ENCODE assay signal across 27 cellular contexts in the genomic region with DNA sequence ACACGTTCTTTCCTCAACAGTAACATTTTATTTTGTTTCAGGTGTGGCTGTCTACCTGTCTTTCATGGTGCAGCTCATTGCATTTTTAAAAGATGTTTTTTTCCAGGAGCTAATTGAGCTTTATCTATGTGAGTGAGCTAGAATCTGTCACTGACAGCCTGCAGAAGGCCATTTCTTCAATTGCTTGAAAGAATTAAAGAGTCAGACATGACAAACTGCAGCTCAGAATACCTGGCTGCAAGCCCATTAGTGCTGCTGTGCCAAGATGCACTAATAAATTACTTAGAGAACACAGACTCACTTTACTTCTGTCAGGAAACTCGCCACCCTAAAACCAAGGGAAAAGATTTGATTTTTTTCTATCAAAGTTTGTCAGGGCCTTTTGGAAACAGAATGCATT.
DNase-seq lines count a peak whose midpoint lies in the region; ATAC-seq and TF ChIP-seq lines count a peak whose summit lies in the region.
"Had no signal": no experiment of that assay in that cellular context is flagged by ENCODE, and none has a peak within 500 bp of the region (broad histone marks: within the 10 kb centered on the region; RNA-seq: fewer than 3 reads in every experiment).

No MANE protein-coding gene starts in this region.

- no peak for TF ChIP-seq POLR2A in uterus (IDR thresholded peaks at IDR 0.05)

- H3K9me3 Mint-ChIP-seq in activated naive CD4-positive, alpha-beta T cell treated with anti-CD3 and anti-CD28 coated beads, Interleukin-2, amount 50 U/mL, for 72 hours = peaks cover 0 to 4% of the 10 kb centered on the region in 2 donors
- H3K9me3 Mint-ChIP-seq: activated naive CD8-positive, alpha-beta T cell treated with anti-CD3 and anti-CD28 coated beads for 36 hours; mesothelial cell of epicardium had no signal

- H3K36me3 ChIP-seq in uterus = no peaks in the 10 kb centered on the region
- H3K36me3 ChIP-seq: ascending aorta, esophagus squamous epithelium, HAP-1, left lung, upper lobe of right lung had no signal

- no peak for TF ChIP-seq CTCF in VCaP (conservative IDR thresholded peaks at IDR 0.05)
- no peak for TF ChIP-seq CTCF in uterus (IDR thresholded peaks at IDR 0.05)

- intact Hi-C loops in uterus (cut with DNase I; ENCODE audit: low total_unique reads) = no loop called here

- no peaks in the 10 kb centered on the region for H3K36me3 Mint-ChIP-seq in activated naive CD4-positive, alpha-beta T cell treated with anti-CD3 and anti-CD28 coated beads, Interleukin-2, amount 50 U/mL, for 72 hours
- H3K36me3 Mint-ChIP-seq: activated naive CD8-positive, alpha-beta T cell treated with anti-CD3 and anti-CD28 coated beads for 36 hours; CD4-positive, CD25-positive, alpha-beta regulatory T cell; mesothelial cell of epicardium; naive thymus-derived CD4-positive, alpha-beta T cell had no signal

- no peaks in the 10 kb centered on the region for H3K4me1 ChIP-seq in uterus
- H3K4me1 ChIP-seq: esophagus squamous epithelium, HAP-1, left lung, upper lobe of right lung had no signal

- ATAC-seq in activated naive CD4-positive, alpha-beta T cell treated with anti-CD3 and anti-CD28 coated beads, Interleukin-2, amount 50 U/mL, for 72 hours = no peak
- ATAC-seq: activated CD4-positive, alpha-beta T cell treated with anti-CD3 and anti-CD28 coated beads for 36 hours; activated CD8-positive, alpha-beta T cell treated with anti-CD3 and anti-CD28 coated beads, Interleukin-2, amount 10 ng/mL, durations not matched to agents 7 days and 5 days; left lung; naive thymus-derived CD4-positive, alpha-beta T cell; upper lobe of right lung had no signal

- peak; percentile 38 for DNase-seq in NCI-H1092 treated with DMSO at 0.1 percent for 48 hours (lab: John Stamatoyannopoulos, UW)
- DNase-seq in NCI-H1092 (lab: John Stamatoyannopoulos, UW) = no peak
- DNase-seq in midbrain (lab: John Stamatoyannopoulos, UW) = peak; percentile 8
- DNase-seq in uterus = peak; percentile 53 to 56
- DNase-seq in activated naive CD4-positive, alpha-beta T cell treated with anti-CD3 and anti-CD28 coated beads, Interleukin-2, amount 50 U/mL, for 72 hours (ENCODE audit: low spot score in 2 of 2) = no peak
- DNase-seq in DMS 273 (lab: John Stamatoyannopoulos, UW; ENCODE audit: unreplicated experiment) = no peak
- DNase-seq in RPMI8226 = no peak
- DNase-seq: activated CD4-positive, alpha-beta T cell treated with anti-CD3 and anti-CD28 coated beads for 36 hours; activated CD8-positive, alpha-beta T cell treated with anti-CD3 and anti-CD28 coated beads, Interleukin-2, amount 10 ng/mL, durations not matched to agents 7 days and 5 days; activated naive CD8-positive, alpha-beta T cell treated with anti-CD3 and anti-CD28 coated beads for 36 hours; CD4-positive, CD25-positive, alpha-beta regulatory T cell; central memory CD4-positive, alpha-beta T cell; esophagus squamous epithelium; foreskin melanocyte; KG1; left lung; naive thymus-derived CD4-positive, alpha-beta T cell; NCI-H1694; stimulated activated CD4-positive, alpha-beta T cell treated with anti-CD3 and anti-CD28 coated beads, Interleukin-1b, Interleukin-23, amount 100 ng/mL, for 48 hours; upper lobe of right lung had no signal

- no peaks in the 10 kb centered on the region for H3K27me3 ChIP-seq in uterus
- H3K27me3 ChIP-seq: ascending aorta, esophagus squamous epithelium, left lung, upper lobe of right lung had no signal

- no peak overlapping the region for H3K4me3 ChIP-seq in uterus
- H3K4me3 ChIP-seq: ascending aorta, esophagus squamous epithelium, HAP-1, left lung, smooth muscle cell, upper lobe of right lung had no signal

- H3K9me3 ChIP-seq in uterus = no peaks in the 10 kb centered on the region
- H3K9me3 ChIP-seq: ascending aorta, esophagus squamous epithelium, HAP-1, left lung, upper lobe of right lung had no signal

- peak overlapping the region; percentile 63 for H3K27ac ChIP-seq in VCaP
- H3K27ac ChIP-seq in uterus = peak overlapping the region in 1 of 2 donors; percentile 30
- H3K27ac ChIP-seq: 22Rv1, ascending aorta, esophagus squamous epithelium, left lung, upper lobe of right lung had no signal

- no peak overlapping the region for H3K27ac Mint-ChIP-seq in activated naive CD4-positive, alpha-beta T cell treated with anti-CD3 and anti-CD28 coated beads, Interleukin-2, amount 50 U/mL, for 72 hours
- H3K27ac Mint-ChIP-seq: activated CD4-positive, alpha-beta T cell treated with anti-CD3 and anti-CD28 coated beads for 36 hours; activated CD8-positive, alpha-beta T cell treated with anti-CD3 and anti-CD28 coated beads, Interleukin-2, amount 10 ng/mL, durations not matched to agents 7 days and 5 days; activated naive CD8-positive, alpha-beta T cell treated with anti-CD3 and anti-CD28 coated beads for 36 hours; CD4-positive, CD25-positive, alpha-beta regulatory T cell; dendritic cell treated with granulocyte-macrophage colony-stimulating factor and Interleukin-4, amounts not matched to agents 40 ng/mL and 50 ng/mL, for 4 days; mesothelial cell of epicardium; naive thymus-derived CD4-positive, alpha-beta T cell had no signal

Comparison
In these comparisons a context has a peak if more than half of its experiments do, and no peak if none do; other contexts are left out.
1. DNase-seq: peak in NCI-H1092 treated with DMSO at 0.1 percent for 48 hours (single experiment), midbrain (single experiment) and uterus (2 of 2); none in NCI-H1092 (single experiment), activated naive CD4-positive, alpha-beta T cell treated with anti-CD3 and anti-CD28 coated beads, Interleukin-2, amount 50 U/mL, for 72 hours (0 of 2), DMS 273 (single experiment) and RPMI8226 (single experiment).